Comparison of ENCODE assay signal across 27 cellular contexts in genomic region chr20:31927758-31928157, GRCh38. TPM values are rescaled to one million over a fixed set of nuclear protein-coding genes. Genes with fewer than 3 reads are reported as not detected.
"Had no signal": no experiment of that assay in that cellular context is flagged by ENCODE, and none has a peak within 500 bp of the region (broad histone marks: within the 10 kb centered on the region; RNA-seq: fewer than 3 reads in every experiment).

No MANE protein-coding gene starts in this region.

- H3K9me3 ChIP-seq: ascending aorta, body of pancreas, SJSA1 had no signal

- H3K27me3 ChIP-seq: ascending aorta, body of pancreas had no signal

- H3K27ac ChIP-seq: ascending aorta, body of pancreas, RWPE1, SJSA1 had no signal

- H3K36me3 Mint-ChIP-seq: activated CD4-positive, alpha-beta memory T cell treated with anti-CD3 and anti-CD28 coated beads for 36 hours; activated naive CD4-positive, alpha-beta T cell treated with anti-CD3 and anti-CD28 coated beads, Interleukin-2, amount 50 U/mL, for 72 hours had no signal

- H3K4me1 ChIP-seq: ascending aorta, body of pancreas, SJSA1 had no signal

- H3K27ac Mint-ChIP-seq: activated CD4-positive, alpha-beta memory T cell treated with anti-CD3 and anti-CD28 coated beads for 36 hours; activated CD4-positive, alpha-beta T cell treated with anti-CD3 and anti-CD28 coated beads, Interleukin-2, amount 10 ng/mL, durations not matched to agents 7 days and 5 days; activated naive CD4-positive, alpha-beta T cell treated with anti-CD3 and anti-CD28 coated beads, Interleukin-2, amount 50 U/mL, for 72 hours; activated naive CD8-positive, alpha-beta T cell treated with anti-CD3 and anti-CD28 coated beads, Interleukin-2, amount 50 U/mL, for 24 hours; T-helper 1 cell treated with Interleukin-12 subunit alpha and Interleukin-12 subunit beta and Interleukin-4 antibody, amounts not matched to agents 30 μg/mL and 1 μg/mL, for 36 hours had no signal

- H3K4me3 ChIP-seq: ascending aorta, body of pancreas, SJSA1 had no signal

- H3K36me3 ChIP-seq: ascending aorta, SJSA1 had no signal

- ATAC-seq: activated naive CD4-positive, alpha-beta T cell treated with anti-CD3 and anti-CD28 coated beads, Interleukin-2, amount 50 U/mL, for 72 hours; activated naive CD8-positive, alpha-beta T cell treated with anti-CD3 and anti-CD28 coated beads, Interleukin-2, amount 50 U/mL, for 24 hours; activated T-cell treated with anti-CD3 and anti-CD28 coated beads, Interleukin-2, amount 50 U/mL, for 4 hours; body of pancreas; Panc1; SK-N-SH treated with all-trans-retinoic acid at 6 μM for 48 hours had no signal

- H3K9me3 Mint-ChIP-seq: activated CD4-positive, alpha-beta memory T cell treated with anti-CD3 and anti-CD28 coated beads for 36 hours; activated CD4-positive, alpha-beta T cell treated with anti-CD3 and anti-CD28 coated beads, Interleukin-2, amount 10 ng/mL, durations not matched to agents 7 days and 5 days; activated naive CD4-positive, alpha-beta T cell treated with anti-CD3 and anti-CD28 coated beads, Interleukin-2, amount 50 U/mL, for 72 hours; activated naive CD8-positive, alpha-beta T cell treated with anti-CD3 and anti-CD28 coated beads, Interleukin-2, amount 50 U/mL, for 24 hours; activated T-cell treated with anti-CD3 and anti-CD28 coated beads, Interleukin-2, amount 50 U/mL, for 4 hours; T-helper 1 cell treated with Interleukin-12 subunit alpha and Interleukin-12 subunit beta and Interleukin-4 antibody, amounts not matched to agents 30 μg/mL and 1 μg/mL, for 36 hours had no signal

- FAIRE-seq: bronchial epithelial cell had no signal

- H3K4me1 Mint-ChIP-seq: activated CD4-positive, alpha-beta T cell treated with anti-CD3 and anti-CD28 coated beads, Interleukin-2, amount 10 ng/mL, durations not matched to agents 7 days and 5 days had no signal

- DNase-seq: activated CD4-positive, alpha-beta memory T cell treated with anti-CD3 and anti-CD28 coated beads for 36 hours; activated CD4-positive, alpha-beta T cell treated with anti-CD3 and anti-CD28 coated beads, Interleukin-2, amount 10 ng/mL, durations not matched to agents 7 days and 5 days; activated CD4-positive, CD25-positive, alpha-beta regulatory T cell; activated CD8-positive, alpha-beta memory T cell treated with anti-CD3 and anti-CD28 coated beads for 24 hours; activated effector memory CD4-positive, alpha-beta T cell treated with anti-CD3 and anti-CD28 coated beads, Interleukin-2, amount 50 U/mL, for 16 hours; activated naive CD4-positive, alpha-beta T cell treated with Interleukin-2 at 50 U/mL for 16 hours; activated naive CD8-positive, alpha-beta T cell treated with anti-CD3 and anti-CD28 coated beads, Interleukin-2, amount 50 U/mL, for 24 hours; activated T-cell treated with anti-CD3 and anti-CD28 coated beads, Interleukin-2, amount 50 U/mL, for 4 hours; amniotic stem cell; body of pancreas; central memory CD4-positive, alpha-beta T cell; cortex of kidney; Kasumi-1; KBM-7; NCI-H1436; NCI-H187; NCI-H510A treated with DMSO at 0.1 percent for 48 hours; OCI-M1; SHP77 had no signal

- H3K4me3 Mint-ChIP-seq: activated CD4-positive, alpha-beta memory T cell treated with anti-CD3 and anti-CD28 coated beads for 36 hours; activated CD4-positive, alpha-beta T cell treated with anti-CD3 and anti-CD28 coated beads, Interleukin-2, amount 10 ng/mL, durations not matched to agents 7 days and 5 days; activated naive CD8-positive, alpha-beta T cell treated with anti-CD3 and anti-CD28 coated beads, Interleukin-2, amount 50 U/mL, for 24 hours; activated T-cell treated with anti-CD3 and anti-CD28 coated beads, Interleukin-2, amount 50 U/mL, for 4 hours; T-helper 1 cell treated with Interleukin-12 subunit alpha and Interleukin-12 subunit beta and Interleukin-4 antibody, amounts not matched to agents 30 μg/mL and 1 μg/mL, for 36 hours had no signal

RNA-seq across cellular contexts. Expression of gene XKR7, which starts 40.2 kb away (rescaled TPM):
- total RNA-seq: activated CD4-positive, alpha-beta memory T cell treated with anti-CD3 and anti-CD28 coated beads for 36 hours; activated T-cell treated with anti-CD3 and anti-CD28 coated beads, Interleukin-2, amount 50 U/mL, for 4 hours; ascending aorta; bronchial epithelial cell; SJSA1 had no signal

RNA-seq across cellular contexts. Expression of gene TTLL9, which starts 57.3 kb away (rescaled TPM):
- total RNA-seq: activated CD4-positive, alpha-beta memory T cell treated with anti-CD3 and anti-CD28 coated beads for 36 hours; activated CD4-positive, alpha-beta T cell treated with anti-CD3 and anti-CD28 coated beads, Interleukin-2, amount 10 ng/mL, durations not matched to agents 7 days and 5 days; activated naive CD4-positive, alpha-beta T cell treated with anti-CD3 and anti-CD28 coated beads, Interleukin-2, amount 50 U/mL, for 72 hours; activated T-cell treated with anti-CD3 and anti-CD28 coated beads, Interleukin-2, amount 50 U/mL, for 4 hours; ascending aorta; bronchial epithelial cell; SJSA1 had no signal

RNA-seq across cellular contexts. Expression of gene DUSP15, which starts 57.4 kb away (rescaled TPM):
- total RNA-seq: activated CD4-positive, alpha-beta memory T cell treated with anti-CD3 and anti-CD28 coated beads for 36 hours; activated CD4-positive, alpha-beta T cell treated with anti-CD3 and anti-CD28 coated beads, Interleukin-2, amount 10 ng/mL, durations not matched to agents 7 days and 5 days; activated naive CD4-positive, alpha-beta T cell treated with anti-CD3 and anti-CD28 coated beads, Interleukin-2, amount 50 U/mL, for 72 hours; activated T-cell treated with anti-CD3 and anti-CD28 coated beads, Interleukin-2, amount 50 U/mL, for 4 hours; bronchial epithelial cell had no signal
